Comparison of ENCODE assay signal across 9 cellular contexts in genomic region chr15:51382787-51383186, GRCh38. TPM values are rescaled to one million over a fixed set of nuclear protein-coding genes. Genes with fewer than 3 reads are reported as not detected.
DNase-seq lines count a peak whose midpoint lies in the region; ATAC-seq and TF ChIP-seq lines count a peak whose summit lies in the region.
"Had no signal": no experiment of that assay in that cellular context is flagged by ENCODE, and none has a peak within 500 bp of the region (broad histone marks: within the 10 kb centered on the region; RNA-seq: fewer than 3 reads in every experiment).

No MANE protein-coding gene starts in this region.

- H3K27ac ChIP-seq in DOHH2 (ENCODE audit: low read depth, low read length): no peak overlapping the region

- no peak overlapping the region for H3K4me2 ChIP-seq in DOHH2 (ENCODE audit: low read length)

- no peak overlapping the region for H3K4me3 ChIP-seq in DOHH2 (ENCODE audit: low read length)

- ATAC-seq in SK-N-SH treated with all-trans-retinoic acid at 6 μM for 48 hours: peak; percentile 77
- no peak for ATAC-seq in HG03571 (IDR thresholded peaks at IDR 0.05; ENCODE audit: unreplicated experiment)
- ATAC-seq in GM21515 (IDR thresholded peaks at IDR 0.05; ENCODE audit: unreplicated experiment): no peak
- ATAC-seq in GM21529 (IDR thresholded peaks at IDR 0.05; ENCODE audit: unreplicated experiment): no peak

- no peaks in the 10 kb centered on the region for H3K9me3 ChIP-seq in DOHH2 (ENCODE audit: control insufficient read depth, insufficient read depth, low read length)

- no peaks in the 10 kb centered on the region for H3K79me2 ChIP-seq in DOHH2 (ENCODE audit: control insufficient read depth, low read length)

- TF ChIP-seq CTCF in DOHH2 (IDR thresholded peaks at IDR 0.05; ENCODE audit: low read depth, low read length, poor library complexity, severe bottlenecking): peak; percentile 48

- DNase-seq in HT1080 (ENCODE audit: low read depth) (peak; percentile 36), hepatic stellate cell (ENCODE audit: low spot score) (peak; percentile 65), GDM1 (lab: John Stamatoyannopoulos, UW) (no peak)

- H3F3A ChIP-seq in DOHH2 (ENCODE audit: control insufficient read depth, insufficient read depth): no peaks in the 10 kb centered on the region

- H4K20me1 ChIP-seq in DOHH2 (ENCODE audit: control insufficient read depth, insufficient read depth, low read depth, low read length): no peaks in the 10 kb centered on the region

- H3K36me3 ChIP-seq in DOHH2 (ENCODE audit: control insufficient read depth, low read length): no peaks in the 10 kb centered on the region

- no peaks in the 10 kb centered on the region for H3K9me2 ChIP-seq in DOHH2 (replicated peaks; ENCODE audit: control insufficient read depth, low read length)

- H3K4me1 ChIP-seq in DOHH2 (ENCODE audit: control insufficient read depth, low read length): no peaks in the 10 kb centered on the region

- H3K27me3 ChIP-seq in DOHH2 (ENCODE audit: control insufficient read depth, low read length): 0 out of 2 replicates have a peak, but pooled peaks cover 2% of the 10 kb centered on the region

TF ChIP-seq in SK-N-SH treated with all-trans-retinoic acid at 6 μM for 48 hours, 23 proteins besides CTCF, POLR2A, EP300 and RAD21:
- TF ChIP-seq GLIS3 (CRISPR knock-in tag; IDR thresholded peaks at IDR 0.05) (no peak), BACH2 (CRISPR knock-in tag; IDR thresholded peaks at IDR 0.05; ENCODE audit: borderline replicate concordance) (no peak), POU6F1 (CRISPR knock-in tag; IDR thresholded peaks at IDR 0.05; ENCODE audit: borderline replicate concordance, low read depth) (no peak), RARB (CRISPR knock-in tag; IDR thresholded peaks at IDR 0.05) (no peak), ZFP3 (CRISPR knock-in tag; IDR thresholded peaks at IDR 0.05) (no peak), ZFP30 (CRISPR knock-in tag; IDR thresholded peaks at IDR 0.05) (no peak), ISL1 (CRISPR knock-in tag; IDR thresholded peaks at IDR 0.05) (no peak), CSDC2 (CRISPR knock-in tag; IDR thresholded peaks at IDR 0.05) (no peak), TOX (CRISPR knock-in tag; IDR thresholded peaks at IDR 0.05; ENCODE audit: borderline replicate concordance) (no peak), ZC3H10 (CRISPR knock-in tag; IDR thresholded peaks at IDR 0.05) (no peak), OSR1 (CRISPR knock-in tag; IDR thresholded peaks at IDR 0.05) (no peak), ARNTL (CRISPR knock-in tag; IDR thresholded peaks at IDR 0.05; ENCODE audit: borderline replicate concordance, low read depth) (no peak), ZNF565 (CRISPR knock-in tag; conservative IDR thresholded peaks at IDR 0.05; ENCODE audit: low read depth) (no peak), PPARA (CRISPR knock-in tag; IDR thresholded peaks at IDR 0.05; ENCODE audit: borderline replicate concordance) (no peak), ZNF8 (CRISPR knock-in tag; IDR thresholded peaks at IDR 0.05) (no peak), ZNF70 (CRISPR knock-in tag; IDR thresholded peaks at IDR 0.05) (no peak)
- TF ChIP-seq, protein P1, sequence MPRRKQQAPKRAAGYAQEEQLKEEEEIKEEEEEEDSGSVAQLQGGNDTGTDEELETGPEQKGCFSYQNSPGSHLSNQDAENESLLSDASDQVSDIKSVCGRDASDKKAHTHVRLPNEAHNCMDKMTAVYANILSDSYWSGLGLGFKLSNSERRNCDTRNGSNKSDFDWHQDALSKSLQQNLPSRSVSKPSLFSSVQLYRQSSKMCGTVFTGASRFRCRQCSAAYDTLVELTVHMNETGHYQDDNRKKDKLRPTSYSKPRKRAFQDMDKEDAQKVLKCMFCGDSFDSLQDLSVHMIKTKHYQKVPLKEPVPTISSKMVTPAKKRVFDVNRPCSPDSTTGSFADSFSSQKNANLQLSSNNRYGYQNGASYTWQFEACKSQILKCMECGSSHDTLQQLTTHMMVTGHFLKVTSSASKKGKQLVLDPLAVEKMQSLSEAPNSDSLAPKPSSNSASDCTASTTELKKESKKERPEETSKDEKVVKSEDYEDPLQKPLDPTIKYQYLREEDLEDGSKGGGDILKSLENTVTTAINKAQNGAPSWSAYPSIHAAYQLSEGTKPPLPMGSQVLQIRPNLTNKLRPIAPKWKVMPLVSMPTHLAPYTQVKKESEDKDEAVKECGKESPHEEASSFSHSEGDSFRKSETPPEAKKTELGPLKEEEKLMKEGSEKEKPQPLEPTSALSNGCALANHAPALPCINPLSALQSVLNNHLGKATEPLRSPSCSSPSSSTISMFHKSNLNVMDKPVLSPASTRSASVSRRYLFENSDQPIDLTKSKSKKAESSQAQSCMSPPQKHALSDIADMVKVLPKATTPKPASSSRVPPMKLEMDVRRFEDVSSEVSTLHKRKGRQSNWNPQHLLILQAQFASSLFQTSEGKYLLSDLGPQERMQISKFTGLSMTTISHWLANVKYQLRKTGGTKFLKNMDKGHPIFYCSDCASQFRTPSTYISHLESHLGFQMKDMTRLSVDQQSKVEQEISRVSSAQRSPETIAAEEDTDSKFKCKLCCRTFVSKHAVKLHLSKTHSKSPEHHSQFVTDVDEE (CRISPR knock-in tag; IDR thresholded peaks at IDR 0.05): no peak
- TF ChIP-seq, protein P2, sequence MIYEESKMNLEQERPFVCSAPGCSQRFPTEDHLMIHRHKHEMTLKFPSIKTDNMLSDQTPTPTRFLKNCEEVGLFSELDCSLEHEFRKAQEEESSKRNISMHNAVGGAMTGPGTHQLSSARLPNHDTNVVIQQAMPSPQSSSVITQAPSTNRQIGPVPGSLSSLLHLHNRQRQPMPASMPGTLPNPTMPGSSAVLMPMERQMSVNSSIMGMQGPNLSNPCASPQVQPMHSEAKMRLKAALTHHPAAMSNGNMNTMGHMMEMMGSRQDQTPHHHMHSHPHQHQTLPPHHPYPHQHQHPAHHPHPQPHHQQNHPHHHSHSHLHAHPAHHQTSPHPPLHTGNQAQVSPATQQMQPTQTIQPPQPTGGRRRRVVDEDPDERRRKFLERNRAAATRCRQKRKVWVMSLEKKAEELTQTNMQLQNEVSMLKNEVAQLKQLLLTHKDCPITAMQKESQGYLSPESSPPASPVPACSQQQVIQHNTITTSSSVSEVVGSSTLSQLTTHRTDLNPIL (CRISPR knock-in tag; IDR thresholded peaks at IDR 0.05; ENCODE audit: low read depth): no peak
- TF ChIP-seq, protein P3, sequence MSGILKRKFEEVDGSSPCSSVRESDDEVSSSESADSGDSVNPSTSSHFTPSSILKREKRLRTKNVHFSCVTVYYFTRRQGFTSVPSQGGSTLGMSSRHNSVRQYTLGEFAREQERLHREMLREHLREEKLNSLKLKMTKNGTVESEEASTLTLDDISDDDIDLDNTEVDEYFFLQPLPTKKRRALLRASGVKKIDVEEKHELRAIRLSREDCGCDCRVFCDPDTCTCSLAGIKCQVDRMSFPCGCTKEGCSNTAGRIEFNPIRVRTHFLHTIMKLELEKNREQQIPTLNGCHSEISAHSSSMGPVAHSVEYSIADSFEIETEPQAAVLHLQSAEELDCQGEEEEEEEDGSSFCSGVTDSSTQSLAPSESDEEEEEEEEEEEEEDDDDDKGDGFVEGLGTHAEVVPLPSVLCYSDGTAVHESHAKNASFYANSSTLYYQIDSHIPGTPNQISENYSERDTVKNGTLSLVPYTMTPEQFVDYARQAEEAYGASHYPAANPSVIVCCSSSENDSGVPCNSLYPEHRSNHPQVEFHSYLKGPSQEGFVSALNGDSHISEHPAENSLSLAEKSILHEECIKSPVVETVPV (CRISPR knock-in tag; IDR thresholded peaks at IDR 0.05): no peak

RNA-seq across cellular contexts. Expression of gene GLDN, which starts 41.3 kb away (rescaled TPM):
- total RNA-seq in HT1080 (2014; rRNA removed; shearing (Covaris generic)): not detected in 2 replicates
- polyA plus RNA-seq in HT1080 (2015; cell fraction: cytosol; rRNA removed): 0.08 TPM in 1 of 2 replicates, not detected in the other
- polyA plus RNA-seq in HT1080 (2015; cell fraction: nucleus; rRNA removed): not detected in 2 replicates
- total RNA-seq: T-helper 1 cell treated with Interleukin-12 subunit alpha and Interleukin-12 subunit beta and Interleukin-4 antibody, amounts not matched to agents 30 ng/mL and 1 ng/mL, for 36 hours had no signal

RNA-seq across cellular contexts. Expression of gene CYP19A1, which starts 44.4 kb away (rescaled TPM):
- total RNA-seq in HT1080 (2014; rRNA removed; shearing (Covaris generic)): not detected in 2 replicates
- not detected in 2 replicates for polyA plus RNA-seq in HT1080 (2015; cell fraction: cytosol; rRNA removed)
- polyA plus RNA-seq in HT1080 (2015; cell fraction: nucleus; rRNA removed): not detected in 2 replicates
